Comparison of ENCODE assay signal across 8 cellular contexts in the genomic region with DNA sequence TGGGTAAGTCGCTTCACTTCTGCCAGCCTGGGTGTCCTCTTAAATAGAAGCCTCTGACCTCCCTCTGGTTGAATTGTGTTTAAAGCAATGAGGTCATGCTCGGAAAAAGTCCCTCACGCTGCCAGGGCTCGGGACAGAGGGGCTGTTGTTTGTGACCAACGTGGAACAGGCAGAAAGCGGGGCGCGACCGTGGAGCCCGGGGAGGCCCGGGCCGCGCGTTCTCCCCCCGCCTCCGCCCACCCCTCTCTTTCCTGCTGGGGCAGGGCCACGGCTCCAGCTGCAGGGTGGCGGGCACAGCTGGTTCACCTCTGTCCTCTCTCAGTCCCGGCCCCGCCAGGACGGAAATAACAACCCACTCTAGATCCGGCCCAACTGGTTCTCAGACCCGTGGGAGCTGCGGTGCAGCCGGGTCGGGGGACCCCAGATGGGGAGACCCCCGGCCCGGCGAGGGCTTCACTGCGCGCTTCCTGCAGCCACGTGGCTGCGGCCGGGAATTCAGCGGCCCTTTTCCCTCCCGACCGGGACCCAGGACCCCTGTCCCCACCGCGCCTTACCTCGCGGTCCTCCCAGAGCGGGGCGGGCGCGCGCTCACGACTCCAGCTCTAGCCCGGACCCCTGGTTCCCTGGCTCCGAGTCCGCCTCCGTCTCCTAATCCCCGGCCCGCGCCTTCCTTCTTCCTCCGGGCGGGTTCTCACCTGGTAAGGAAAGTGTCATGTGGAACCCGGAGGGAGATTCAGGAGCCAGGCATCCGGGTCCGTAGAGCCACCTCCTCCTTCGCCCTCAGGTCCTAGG. TPM values are rescaled to one million over a fixed set of nuclear protein-coding genes. Genes with fewer than 3 reads are reported as not detected.
DNase-seq lines count a peak whose midpoint lies in the region; ATAC-seq and TF ChIP-seq lines count a peak whose summit lies in the region.

No MANE protein-coding gene starts in this region.

- peak; percentile 61 for DNase-seq in Ammon's horn (ENCODE audit: low spot score)
- no peak for DNase-seq in T-helper 17 cell
- DNase-seq in foreskin melanocyte: peak; percentile 33
- DNase-seq in nephron progenitor cell: peak; percentile 37
- DNase-seq in NK-92 treated with Interleukin-12 subunit alpha and Interleukin-12 subunit beta, amount 100 ng/mL, for 24 hours (lab: John Stamatoyannopoulos, UW): no peak
- no peak for DNase-seq in middle frontal gyrus (ENCODE audit: extremely low spot score, low spot score)
- no peak for DNase-seq in activated CD4-positive, alpha-beta T cell treated with anti-CD3 and anti-CD28 coated beads, Interleukin-2, amount 10 ng/mL, durations not matched to agents 7 days and 5 days

- POLR2A ChIA-PET in activated CD4-positive, alpha-beta T cell treated with anti-CD3 and anti-CD28 coated beads, Interleukin-2, amount 10 ng/mL, durations not matched to agents 7 days and 5 days (lab: Charles Lee): no interaction called here

- H3K27me3 Mint-ChIP-seq in T-helper 17 cell (peaks cover 31% of the 10 kb centered on the region), nephron progenitor cell (ENCODE audit: low read depth, poor library complexity) (peaks cover 81% of the 10 kb centered on the region)
- H3K27me3 Mint-ChIP-seq in activated CD4-positive, alpha-beta T cell treated with anti-CD3 and anti-CD28 coated beads, Interleukin-2, amount 10 ng/mL, durations not matched to agents 7 days and 5 days: peaks cover 41% of the 10 kb centered on the region

- H3K4me1 Mint-ChIP-seq in T-helper 17 cell (peaks cover 22% of the 10 kb centered on the region), nephron progenitor cell (peaks cover 29% of the 10 kb centered on the region)
- peaks cover 4% of the 10 kb centered on the region for H3K4me1 Mint-ChIP-seq in activated CD4-positive, alpha-beta T cell treated with anti-CD3 and anti-CD28 coated beads, Interleukin-2, amount 10 ng/mL, durations not matched to agents 7 days and 5 days

- H3K36me3 Mint-ChIP-seq in T-helper 17 cell (ENCODE audit: low read depth) (no peaks in the 10 kb centered on the region), nephron progenitor cell (ENCODE audit: low read depth) (no peaks in the 10 kb centered on the region)
- H3K36me3 Mint-ChIP-seq in activated CD4-positive, alpha-beta T cell treated with anti-CD3 and anti-CD28 coated beads, Interleukin-2, amount 10 ng/mL, durations not matched to agents 7 days and 5 days (ENCODE audit: low read depth): no peaks in the 10 kb centered on the region

- ATAC-seq in T-helper 17 cell (peak; percentile 41), GM18519 (IDR thresholded peaks at IDR 0.05; ENCODE audit: low FRiP score, unreplicated experiment) (no peak)

- TF ChIP-seq CTCF in nephron progenitor cell (IDR thresholded peaks at IDR 0.05): no peak

- H3K4me3 Mint-ChIP-seq in T-helper 17 cell (peak overlapping the region; percentile 70), nephron progenitor cell (peak overlapping the region; percentile 77)
- no peak overlapping the region for H3K4me3 Mint-ChIP-seq in activated CD4-positive, alpha-beta T cell treated with anti-CD3 and anti-CD28 coated beads, Interleukin-2, amount 10 ng/mL, durations not matched to agents 7 days and 5 days

- CTCF ChIA-PET in activated CD4-positive, alpha-beta T cell treated with anti-CD3 and anti-CD28 coated beads, Interleukin-2, amount 10 ng/mL, durations not matched to agents 7 days and 5 days (lab: Charles Lee): no interaction called here

- H3K27ac Mint-ChIP-seq in T-helper 17 cell: no peak overlapping the region
- H3K27ac Mint-ChIP-seq in nephron progenitor cell: no peak overlapping the region
- H3K27ac Mint-ChIP-seq in activated CD4-positive, alpha-beta T cell treated with anti-CD3 and anti-CD28 coated beads, Interleukin-2, amount 10 ng/mL, durations not matched to agents 7 days and 5 days: no peak overlapping the region

- H3K9me3 ChIP-seq in T-helper 17 cell (ENCODE audit: control insufficient read depth, low read length, poor library complexity, severe bottlenecking): no peaks in the 10 kb centered on the region

- no peaks in the 10 kb centered on the region for H3K9me3 Mint-ChIP-seq in nephron progenitor cell
- H3K9me3 Mint-ChIP-seq in activated CD4-positive, alpha-beta T cell treated with anti-CD3 and anti-CD28 coated beads, Interleukin-2, amount 10 ng/mL, durations not matched to agents 7 days and 5 days: no peaks in the 10 kb centered on the region

RNA-seq across cellular contexts. Expression of a gene that starts 1.9 kb away (rescaled TPM):
- total RNA-seq in T-helper 17 cell: not detected
- total RNA-seq in activated CD4-positive, alpha-beta T cell treated with anti-CD3 and anti-CD28 coated beads, Interleukin-2, amount 10 ng/mL, durations not matched to agents 7 days and 5 days: not detected

RNA-seq across cellular contexts. Expression of a gene that starts 7.6 kb away (rescaled TPM):
- total RNA-seq in T-helper 17 cell: 1 to 10 TPM; 4.4 to 6.0 TPM
- 1 to 10 TPM; 3.8 to 5.4 TPM for total RNA-seq in activated CD4-positive, alpha-beta T cell treated with anti-CD3 and anti-CD28 coated beads, Interleukin-2, amount 10 ng/mL, durations not matched to agents 7 days and 5 days

RNA-seq across cellular contexts. Expression of a gene that starts 22.2 kb away (rescaled TPM):
- total RNA-seq in T-helper 17 cell: 100 to 1,000 TPM; 471 to 480 TPM
- total RNA-seq in activated CD4-positive, alpha-beta T cell treated with anti-CD3 and anti-CD28 coated beads, Interleukin-2, amount 10 ng/mL, durations not matched to agents 7 days and 5 days: 100 to 1,000 TPM; 245 to 248 TPM

RNA-seq across cellular contexts. Expression of a gene that starts 31.4 kb away (rescaled TPM):
- total RNA-seq in T-helper 17 cell: 1 to 10 TPM in 1 of 2 donors, under 1 TPM in 1; 0.94 to 1.7 TPM
- 1 to 10 TPM; 3.1 to 3.7 TPM for total RNA-seq in activated CD4-positive, alpha-beta T cell treated with anti-CD3 and anti-CD28 coated beads, Interleukin-2, amount 10 ng/mL, durations not matched to agents 7 days and 5 days

RNA-seq across cellular contexts. Expression of a gene that starts 55.9 kb away (rescaled TPM):
- not detected for total RNA-seq in T-helper 17 cell
- 1 to 10 TPM in 1 of 2 experiments, under 1 TPM in 1; 0.72 to 1.2 TPM for total RNA-seq in activated CD4-positive, alpha-beta T cell treated with anti-CD3 and anti-CD28 coated beads, Interleukin-2, amount 10 ng/mL, durations not matched to agents 7 days and 5 days

Comparison
In these comparisons a context has a peak if more than half of its experiments do, and no peak if none do; other contexts are left out.
1. DNase-seq: peak in Ammon's horn (single experiment), foreskin melanocyte (single experiment) and nephron progenitor cell (single experiment); none in T-helper 17 cell (0 of 3), NK-92 treated with Interleukin-12 subunit alpha and Interleukin-12 subunit beta, amount 100 ng/mL, for 24 hours (single experiment), middle frontal gyrus (single experiment) and activated CD4-positive, alpha-beta T cell treated with anti-CD3 and anti-CD28 coated beads, Interleukin-2, amount 10 ng/mL, durations not matched to agents 7 days and 5 days (single experiment).